In the genomic region with DNA sequence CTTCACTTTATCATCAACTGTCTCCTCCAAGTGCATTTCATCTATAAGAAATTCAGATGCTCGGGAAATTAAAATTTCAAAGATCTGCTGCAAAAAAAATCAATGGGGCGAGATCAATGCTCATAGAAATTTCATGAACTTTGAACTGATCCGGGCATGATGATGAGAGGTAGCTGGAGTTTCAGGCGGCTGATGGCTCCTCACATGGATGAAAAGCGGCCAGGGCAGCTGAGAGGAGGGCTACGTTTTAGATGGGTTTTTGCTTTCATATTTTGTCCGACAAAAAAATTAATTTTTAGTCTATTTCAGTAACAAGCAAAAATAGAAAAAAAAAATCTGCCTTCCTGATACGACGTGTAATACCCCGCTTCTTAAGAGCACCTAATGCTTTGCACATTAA, we compare ENCODE assay signal across 20 cellular contexts.
"Had no signal": no experiment of that assay in that cellular context is flagged by ENCODE, and none has a peak within 500 bp of the region (broad histone marks: within the 10 kb centered on the region; RNA-seq: fewer than 3 reads in every experiment).

No MANE protein-coding gene starts in this region.

- H3K9me3 ChIP-seq: SJCRH30 had no signal

- DNase-seq: MM.1S, NCI-H1092, NCI-H1105, NCI-H187 treated with DMSO at 0.1 percent for 48 hours, NCI-H2029, NCI-H2081, NCI-H2227 treated with DMSO at 0.1 percent for 48 hours, NCI-H345, NCI-H510A treated with DMSO at 0.1 percent for 48 hours, NCI-H524 treated with DMSO at 0.1 percent for 48 hours, NCI-H774, PC-9, SHP77, SIG-M5, SJCRH30 had no signal

- H3K27me3 ChIP-seq: SJCRH30 had no signal

- H3K4me1 ChIP-seq: SJCRH30 had no signal

- ATAC-seq: Right ventricle myocardium inferior, SK-N-SH treated with all-trans-retinoic acid at 6 μM for 48 hours had no signal

- H3K4me3 ChIP-seq: PC-9, SJCRH30, SK-N-MC had no signal

- H2AFZ ChIP-seq: PC-9 had no signal

- H3K36me3 ChIP-seq: SJCRH30 had no signal

- H3K4me2 ChIP-seq: KMS-11, PC-9 had no signal

- H3K27ac ChIP-seq: KMS-11, PC-9, RWPE1, SJCRH30, SK-N-MC had no signal
